In genomic region chr12:127008758-127009403, GRCh38 we compare ENCODE assay signal across 22 cellular contexts.
"Had no signal": no experiment of that assay in that cellular context is flagged by ENCODE, and none has a peak within 500 bp of the region (broad histone marks: within the 10 kb centered on the region; RNA-seq: fewer than 3 reads in every experiment).

No MANE protein-coding gene starts in this region.

- H3K27me3 ChIP-seq: gastrocnemius medialis, testis had no signal

- H3K9me3 ChIP-seq: gastrocnemius medialis, testis had no signal

- DNase-seq: activated CD4-positive, alpha-beta T cell treated with anti-CD3 and anti-CD28 coated beads, Interleukin-2, amount 50 U/mL, for 1 hour; activated CD8-positive, alpha-beta memory T cell treated with anti-CD3 and anti-CD28 coated beads, Interleukin-2, amount 10 ng/mL, durations not matched to agents 7 days and 5 days; activated CD8-positive, alpha-beta T cell treated with anti-CD3 and anti-CD28 coated beads, Interleukin-2, amount 10 ng/mL, durations not matched to agents 7 days and 5 days; activated T-cell treated with anti-CD3 and anti-CD28 coated beads, Interleukin-2, amount 50 U/mL, for 48 hours; dorsolateral prefrontal cortex; effector memory CD4-positive, alpha-beta T cell; erythroblast; gastrocnemius medialis; glutamatergic neuron; islet precursor cell; midbrain; natural killer cell; posterior cingulate gyrus; right cardiac atrium; stimulated activated CD4-positive, alpha-beta T cell treated with anti-CD3 and anti-CD28 coated beads, Interleukin-12 subunit alpha, Interleukin-12 subunit beta, amount 100 ng/mL, for 4 hours; stimulated activated CD4-positive, alpha-beta T cell treated with anti-CD3 and anti-CD28 coated beads, Interleukin-4, amount 100 ng/mL, for 1 hour; stimulated activated naive CD8-positive, alpha-beta T cell treated with anti-CD3 and anti-CD28 coated beads, Interleukin-15, Interleukin-2, amounts not matched to agents 100 U/mL and 50 U/mL, for 24 hours; T-helper 17 cell; T1000; testis; trophoblast cell had no signal

- H3K4me1 ChIP-seq: gastrocnemius medialis, testis had no signal

- H3K36me3 ChIP-seq: gastrocnemius medialis had no signal

- H3K4me3 ChIP-seq: dorsolateral prefrontal cortex, gastrocnemius medialis, testis had no signal

- H3K27ac ChIP-seq: dorsolateral prefrontal cortex, gastrocnemius medialis, testis had no signal

- ATAC-seq: activated CD8-positive, alpha-beta memory T cell treated with anti-CD3 and anti-CD28 coated beads, Interleukin-2, amount 10 ng/mL, durations not matched to agents 7 days and 5 days; activated CD8-positive, alpha-beta T cell treated with anti-CD3 and anti-CD28 coated beads, Interleukin-2, amount 10 ng/mL, durations not matched to agents 7 days and 5 days; gastrocnemius medialis; natural killer cell; right cardiac atrium; stimulated activated naive CD8-positive, alpha-beta T cell treated with anti-CD3 and anti-CD28 coated beads, Interleukin-15, Interleukin-2, amounts not matched to agents 100 U/mL and 50 U/mL, for 24 hours; T-helper 17 cell; WTC11 had no signal
